In genomic region chr9:133023117-133023890, GRCh38 we compare ENCODE assay signal across 10 cellular contexts. TPM values are rescaled to one million over a fixed set of nuclear protein-coding genes. Genes with fewer than 3 reads are reported as not detected.
DNase-seq lines count a peak whose midpoint lies in the region; ATAC-seq, FAIRE-seq and TF ChIP-seq lines count a peak whose summit lies in the region.
"Had no signal": no experiment of that assay in that cellular context is flagged by ENCODE, and none has a peak within 500 bp of the region (broad histone marks: within the 10 kb centered on the region; RNA-seq: fewer than 3 reads in every experiment).

No MANE protein-coding gene starts in this region.

- no peak overlapping the region for H3K4me3 ChIP-seq in fibroblast of villous mesenchyme (ENCODE audit: low read depth, low read length)
- H3K4me3 ChIP-seq: gastrocnemius medialis, SJSA1 had no signal

- no peak for DNase-seq in left ventricle myocardium superior
- no peak for DNase-seq in Right ventricle myocardium superior
- DNase-seq in T-helper 2 cell treated with Interferon-gamma antibody and Interleukin-4, amounts not matched to agents 5 μg/mL and 100 μg/mL, for 36 hours (ENCODE audit: low spot score), result peak; percentile 59
- DNase-seq in fibroblast of villous mesenchyme (ENCODE audit: low read depth), result peak; percentile 17
- DNase-seq in urothelium cell line (ENCODE audit: low spot score), result peak; percentile 18

- peak overlapping the region; percentile 43 for H3K4me3 Mint-ChIP-seq in T-helper 2 cell treated with Interferon-gamma antibody and Interleukin-4, amounts not matched to agents 5 μg/mL and 100 μg/mL, for 36 hours

- peaks cover 19% of the 10 kb centered on the region for H3K4me1 Mint-ChIP-seq in T-helper 2 cell treated with Interferon-gamma antibody and Interleukin-4, amounts not matched to agents 5 μg/mL and 100 μg/mL, for 36 hours (ENCODE audit: low read depth)

- no peaks in the 10 kb centered on the region for H3K9me3 Mint-ChIP-seq in T-helper 2 cell treated with Interferon-gamma antibody and Interleukin-4, amounts not matched to agents 5 μg/mL and 100 μg/mL, for 36 hours

- TF ChIP-seq CTCF in fibroblast of villous mesenchyme (IDR thresholded peaks at IDR 0.05; ENCODE audit: insufficient read depth, low read depth, low read length), result no peak

- H3K27ac Mint-ChIP-seq in T-helper 2 cell treated with Interferon-gamma antibody and Interleukin-4, amounts not matched to agents 5 μg/mL and 100 μg/mL, for 36 hours, result no peak overlapping the region

- no peak for FAIRE-seq in urothelium cell line (lab: Jason Lieb, UNC)

- ATAC-seq in left ventricle myocardium superior, result peak; percentile 16
- no peak for ATAC-seq in Right ventricle myocardium superior (ENCODE audit: poor library complexity)
- ATAC-seq in HG03457 (IDR thresholded peaks at IDR 0.05; ENCODE audit: unreplicated experiment), result no peak
- no peak for ATAC-seq in HG03521 (IDR thresholded peaks at IDR 0.05; ENCODE audit: unreplicated experiment)
- ATAC-seq in HG03095 (IDR thresholded peaks at IDR 0.05; ENCODE audit: unreplicated experiment), result no peak

- H3K36me3 Mint-ChIP-seq in T-helper 2 cell treated with Interferon-gamma antibody and Interleukin-4, amounts not matched to agents 5 μg/mL and 100 μg/mL, for 36 hours (ENCODE audit: low read depth), result no peaks in the 10 kb centered on the region

- intact Hi-C loops in left ventricle myocardium superior (cut with micrococcal nuclease), result no loop called here
- intact Hi-C loops in Right ventricle myocardium superior (cut with DNase I), result no loop called here

- no peaks in the 10 kb centered on the region for H3K27me3 Mint-ChIP-seq in T-helper 2 cell treated with Interferon-gamma antibody and Interleukin-4, amounts not matched to agents 5 μg/mL and 100 μg/mL, for 36 hours (ENCODE audit: low read depth)

RNA-seq across cellular contexts. Expression of gene GTF3C5, which starts 7.5 kb away (rescaled TPM):
- total RNA-seq in left ventricle myocardium superior (60.8 TPM), Right ventricle myocardium superior (49.0 TPM), fibroblast of villous mesenchyme (30.7 and 32.2 TPM in 2 replicates)

RNA-seq across cellular contexts. Expression of gene CEL, which starts 38.5 kb away (rescaled TPM):
- total RNA-seq in left ventricle myocardium superior, result 7.2 TPM
- 7.3 TPM for total RNA-seq in Right ventricle myocardium superior
- under 0.01 TPM in 2 replicates for total RNA-seq in fibroblast of villous mesenchyme

RNA-seq across cellular contexts. Expression of gene GFI1B, which starts 44.8 kb away (rescaled TPM):
- total RNA-seq in left ventricle myocardium superior (0.25 TPM), Right ventricle myocardium superior (not detected), fibroblast of villous mesenchyme (under 0.01 and 0.32 TPM in 2 replicates)
- total RNA-seq: gastrocnemius medialis had no signal

Comparison
In these comparisons a context has a peak if more than half of its experiments do, and no peak if none do; other contexts are left out.
1. DNase-seq: peak in T-helper 2 cell treated with Interferon-gamma antibody and Interleukin-4, amounts not matched to agents 5 μg/mL and 100 μg/mL, for 36 hours (single experiment), fibroblast of villous mesenchyme (single experiment) and urothelium cell line (single experiment); none in left ventricle myocardium superior (single experiment) and Right ventricle myocardium superior (single experiment).